In genomic region chr1:230957580-230957989, GRCh38 we compare ENCODE assay signal across 13 cellular contexts. TPM values are rescaled to one million over a fixed set of nuclear protein-coding genes. Genes with fewer than 3 reads are reported as not detected.
A peak's percentile ranks its signal among the peaks of the same experiment; 100 is the strongest.
DNase-seq lines count a peak whose midpoint lies in the region; ATAC-seq and TF ChIP-seq lines count a peak whose summit lies in the region.
"Had no signal": no experiment of that assay in that cellular context is flagged by ENCODE, and none has a peak within 500 bp of the region (broad histone marks: within the 10 kb centered on the region; RNA-seq: fewer than 3 reads in every experiment).

No MANE protein-coding gene starts in this region.

- peaks cover 24% of the 10 kb centered on the region for H3K4me1 Mint-ChIP-seq in activated CD4-positive, alpha-beta memory T cell treated with anti-CD3 and anti-CD28 coated beads for 36 hours (ENCODE audit: low read depth)

- no peak for TF ChIP-seq CTCF in GM10248 (IDR thresholded peaks at IDR 0.05; ENCODE audit: control extremely low read depth, extremely low read depth, low read depth, missing control alignments)

- H3K9me3 Mint-ChIP-seq in activated CD4-positive, alpha-beta memory T cell treated with anti-CD3 and anti-CD28 coated beads for 36 hours: no peaks in the 10 kb centered on the region
- H3K9me3 Mint-ChIP-seq: activated CD4-positive, alpha-beta T cell treated with anti-CD3 and anti-CD28 coated beads, Interleukin-2, amount 10 ng/mL, durations not matched to agents 7 days and 5 days had no signal

- intact Hi-C loops in activated CD4-positive, alpha-beta memory T cell treated with anti-CD3 and anti-CD28 coated beads for 36 hours (cut with micrococcal nuclease): loop anchor here (2.0 kb wide), 1 partner anchor 15 kb away; no protein-coding TSS in a partner anchor

- H3K27me3 Mint-ChIP-seq in activated CD4-positive, alpha-beta memory T cell treated with anti-CD3 and anti-CD28 coated beads for 36 hours: no peaks in the 10 kb centered on the region
- H3K27me3 Mint-ChIP-seq: activated CD4-positive, alpha-beta T cell treated with anti-CD3 and anti-CD28 coated beads, Interleukin-2, amount 10 ng/mL, durations not matched to agents 7 days and 5 days; activated naive CD8-positive, alpha-beta T cell had no signal

- POLR2A ChIA-PET in GM10248 (lab: Yijun Ruan, JAX): no interaction called here
- POLR2A ChIA-PET in activated CD4-positive, alpha-beta memory T cell treated with anti-CD3 and anti-CD28 coated beads for 36 hours (lab: Charles Lee): no interaction called here

- DNase-seq in GM10248 (ENCODE audit: extremely low spot score): peak; percentile 46
- DNase-seq in medulla oblongata (ENCODE audit: extremely low spot score): no peak
- no peak for DNase-seq in activated CD4-positive, alpha-beta memory T cell treated with anti-CD3 and anti-CD28 coated beads for 36 hours
- DNase-seq in activated CD4-positive, alpha-beta T cell treated with anti-CD3 and anti-CD28 coated beads, Interleukin-2, amount 50 U/mL, for 1 hour: no peak
- no peak for DNase-seq in HuH-7 (ENCODE audit: low spot score)
- DNase-seq: ACHN; activated CD4-positive, alpha-beta T cell treated with anti-CD3 and anti-CD28 coated beads, Interleukin-2, amount 10 ng/mL, durations not matched to agents 7 days and 5 days; DMS79 treated with DMSO at 0.1 percent for 48 hours; NCI-H1694 treated with DMSO at 0.1 percent for 48 hours had no signal

- CTCF ChIA-PET in GM10248 (lab: Yijun Ruan, JAX): interaction anchor here (1.0 to 2.4 kb wide), 9 partner anchors 9 to 41 kb away, joined by 3 to 9 read pairs (median 4); no protein-coding TSS in a partner anchor
- CTCF ChIA-PET in activated CD4-positive, alpha-beta memory T cell treated with anti-CD3 and anti-CD28 coated beads for 36 hours (lab: Charles Lee): interaction anchor here (1.1 to 1.2 kb wide), 2 partner anchors 16 to 41 kb away, joined by 3 read pairs; no protein-coding TSS in a partner anchor

- H3K36me3 Mint-ChIP-seq in activated CD4-positive, alpha-beta memory T cell treated with anti-CD3 and anti-CD28 coated beads for 36 hours: peaks cover 35% of the 10 kb centered on the region

- no peak overlapping the region for H3K4me3 Mint-ChIP-seq in activated CD4-positive, alpha-beta memory T cell treated with anti-CD3 and anti-CD28 coated beads for 36 hours
- H3K4me3 Mint-ChIP-seq: activated CD4-positive, alpha-beta T cell treated with anti-CD3 and anti-CD28 coated beads, Interleukin-2, amount 10 ng/mL, durations not matched to agents 7 days and 5 days; activated naive CD8-positive, alpha-beta T cell had no signal

- ATAC-seq in GM19397 (IDR thresholded peaks at IDR 0.05; ENCODE audit: unreplicated experiment): peak; percentile 73
- peak; percentile 80 for ATAC-seq in HG02798 (IDR thresholded peaks at IDR 0.05; ENCODE audit: poor library complexity, unreplicated experiment)
- peak; percentile 86 for ATAC-seq in HG03521 (IDR thresholded peaks at IDR 0.05; ENCODE audit: unreplicated experiment)

- H3K27ac Mint-ChIP-seq in activated CD4-positive, alpha-beta memory T cell treated with anti-CD3 and anti-CD28 coated beads for 36 hours: no peak overlapping the region
- H3K27ac Mint-ChIP-seq: activated CD4-positive, alpha-beta T cell treated with anti-CD3 and anti-CD28 coated beads, Interleukin-2, amount 10 ng/mL, durations not matched to agents 7 days and 5 days; activated naive CD8-positive, alpha-beta T cell had no signal

RNA-seq across cellular contexts. Expression of gene TTC13, which starts 21.1 kb away (rescaled TPM):
- total RNA-seq in activated CD4-positive, alpha-beta memory T cell treated with anti-CD3 and anti-CD28 coated beads for 36 hours: 10 to 100 TPM; 17.3 to 18.3 TPM

RNA-seq across cellular contexts. Expression of gene ARV1, which starts 21.3 kb away (rescaled TPM):
- total RNA-seq in activated CD4-positive, alpha-beta memory T cell treated with anti-CD3 and anti-CD28 coated beads for 36 hours: 10 to 100 TPM; 12.7 to 13.8 TPM
